9 cellular contexts compared by ENCODE assay signal in genomic region chr1:208219659-208220282, GRCh38. TPM values are rescaled to one million over a fixed set of nuclear protein-coding genes. Genes with fewer than 3 reads are reported as not detected.
DNase-seq lines count a peak whose midpoint lies in the region; ATAC-seq lines count a peak whose summit lies in the region.
"Had no signal": no experiment of that assay in that cellular context is flagged by ENCODE, and none has a peak within 500 bp of the region (broad histone marks: within the 10 kb centered on the region; RNA-seq: fewer than 3 reads in every experiment).

No MANE protein-coding gene starts in this region.

- peaks cover 0 to 8% (median 0%) of the 10 kb centered on the region in 3 donors for H3K36me3 Mint-ChIP-seq in CD8-positive, alpha-beta memory T cell
- peaks cover 4% of the 10 kb centered on the region for H3K36me3 Mint-ChIP-seq in T-helper 17 cell (ENCODE audit: low read depth)

- H3K4me1 ChIP-seq in CD8-positive, alpha-beta memory T cell (ENCODE audit: insufficient read depth, low read length), result peaks cover 7% of the 10 kb centered on the region
- peaks cover 0 to 12% of the 10 kb centered on the region in 2 donors for H3K4me1 ChIP-seq in neuronal stem cell (ENCODE audit: control insufficient read depth in 2 of 2, insufficient read depth in 1 of 2, low read depth in 1 of 2, low read length in 2 of 2)

- H2AFZ ChIP-seq in neuronal stem cell (ENCODE audit: low read length), result no peak overlapping the region

- H3K27ac ChIP-seq in CD8-positive, alpha-beta memory T cell (ENCODE audit: low read depth, low read length), result peak overlapping the region; percentile 73
- H3K27ac ChIP-seq in neuronal stem cell (replicated peaks; ENCODE audit: low read length), result no peak overlapping the region

- ATAC-seq in T-helper 17 cell, result no peak

- no peak overlapping the region for H2BK15ac ChIP-seq in neuronal stem cell (ENCODE audit: low read length)

- H3K4me3 ChIP-seq in CD8-positive, alpha-beta memory T cell (ENCODE audit: low read length), result no peak overlapping the region
- H3K4me3 ChIP-seq in neuronal stem cell (ENCODE audit: low read length in 2 of 2), result no peak overlapping the region

- H3K14ac ChIP-seq in neuronal stem cell (ENCODE audit: low read length), result no peak overlapping the region

- no peak overlapping the region for H4K8ac ChIP-seq in neuronal stem cell (ENCODE audit: low read depth, low read length)

- no peak overlapping the region for H3K23ac ChIP-seq in neuronal stem cell (ENCODE audit: low read depth, low read length, poor library complexity)

- H3K4ac ChIP-seq in neuronal stem cell (ENCODE audit: low read length), result no peak overlapping the region

- no peaks in the 10 kb centered on the region for H3K79me1 ChIP-seq in neuronal stem cell (ENCODE audit: low read depth, low read length)

- no peak overlapping the region for H3K4me3 Mint-ChIP-seq in CD8-positive, alpha-beta memory T cell
- no peak overlapping the region for H3K4me3 Mint-ChIP-seq in T-helper 17 cell

- no peak overlapping the region for H3K4me2 ChIP-seq in neuronal stem cell (ENCODE audit: insufficient read depth, low read length, poor library complexity, severe bottlenecking)

- H2BK12ac ChIP-seq in neuronal stem cell (ENCODE audit: low read length), result no peak overlapping the region

- H2BK120ac ChIP-seq in neuronal stem cell (ENCODE audit: low read depth, low read length), result no peak overlapping the region

- no peak for DNase-seq in CD8-positive, alpha-beta memory T cell
- DNase-seq in SKM-1 (lab: John Stamatoyannopoulos, UW; ENCODE audit: unreplicated experiment) (peak; percentile 35), fibroblast of gingiva (ENCODE audit: low read depth) (peak; percentile 29), neuronal stem cell (ENCODE audit: low spot score) (no peak), NCI-H1105 treated with DMSO at 0.1 percent for 48 hours (lab: John Stamatoyannopoulos, UW) (no peak), T-helper 17 cell (no peak), NCI-H1105 (lab: John Stamatoyannopoulos, UW) (no peak)
- DNase-seq in activated CD4-positive, alpha-beta T cell treated with anti-CD3 and anti-CD28 coated beads for 1 hour, result no peak
- DNase-seq: activated effector memory CD4-positive, alpha-beta T cell treated with Interleukin-2 at 50 U/mL for 16 hours had no signal

- H3K9ac ChIP-seq in neuronal stem cell (ENCODE audit: low read depth, low read length, poor library complexity), result no peak overlapping the region

- H2BK5ac ChIP-seq in neuronal stem cell (ENCODE audit: low read length), result no peak overlapping the region

- no peaks in the 10 kb centered on the region for H3K27me3 ChIP-seq in CD8-positive, alpha-beta memory T cell (ENCODE audit: insufficient read depth, low read length, poor library complexity, severe bottlenecking)
- no peaks in the 10 kb centered on the region for H3K27me3 ChIP-seq in neuronal stem cell (ENCODE audit: control insufficient read depth in 3 of 3, insufficient read depth in 3 of 3, low read depth in 1 of 3, low read length in 3 of 3)

- WGBS in neuronal stem cell (ENCODE audit: extremely low coverage in 2 of 2, insufficient read length in 2 of 2, insufficient replicate concordance in 1 of 2), 2 donors, result no CpG with 5 or more reads among the region's 15 CpGs

- POLR2A ChIA-PET in CD8-positive, alpha-beta memory T cell (lab: Charles Lee), result no interaction called here

- no peaks in the 10 kb centered on the region for H3K9me3 Mint-ChIP-seq in CD8-positive, alpha-beta memory T cell

- H3K27me3 Mint-ChIP-seq in CD8-positive, alpha-beta memory T cell, result peaks cover 1 to 11% of the 10 kb centered on the region in 2 donors
- H3K27me3 Mint-ChIP-seq in T-helper 17 cell, result peaks cover 52% of the 10 kb centered on the region

- no peaks in the 10 kb centered on the region for H3K4me1 Mint-ChIP-seq in CD8-positive, alpha-beta memory T cell
- H3K4me1 Mint-ChIP-seq in T-helper 17 cell, result peaks cover 2% of the 10 kb centered on the region

- no peaks in the 10 kb centered on the region for H3K9me3 ChIP-seq in CD8-positive, alpha-beta memory T cell (ENCODE audit: low read length)
- H3K9me3 ChIP-seq in neuronal stem cell (replicated peaks in 1 of 2; ENCODE audit: control insufficient read depth in 2 of 2, insufficient read depth in 1 of 2, low read depth in 1 of 2, low read length in 2 of 2) (peaks cover 0 to 3% of the 10 kb centered on the region in 2 donors), T-helper 17 cell (ENCODE audit: control insufficient read depth, low read length, poor library complexity, severe bottlenecking) (no peaks in the 10 kb centered on the region)

- CTCF ChIA-PET in CD8-positive, alpha-beta memory T cell (lab: Charles Lee), result interaction anchor here (2.2 kb wide), 1 partner anchor 25 kb away, joined by 6 read pairs; no protein-coding TSS in a partner anchor

- H2AK5ac ChIP-seq in neuronal stem cell (ENCODE audit: low read depth, low read length), result peak overlapping the region; percentile 27

- H3K18ac ChIP-seq in neuronal stem cell (ENCODE audit: low read length), result no peak overlapping the region

- no peak overlapping the region for H4K91ac ChIP-seq in neuronal stem cell (ENCODE audit: low read depth, low read length, poor library complexity)

- no peak overlapping the region for H3K27ac Mint-ChIP-seq in CD8-positive, alpha-beta memory T cell
- no peak overlapping the region for H3K27ac Mint-ChIP-seq in T-helper 17 cell

- H3K36me3 ChIP-seq in CD8-positive, alpha-beta memory T cell (ENCODE audit: insufficient read depth, low read length), result no peaks in the 10 kb centered on the region
- H3K36me3 ChIP-seq in neuronal stem cell (replicated peaks in 1 of 2; ENCODE audit: control insufficient read depth in 2 of 2, insufficient read depth in 2 of 2, low read length in 2 of 2), result peaks cover 0 to 17% of the 10 kb centered on the region in 2 donors

RNA-seq across cellular contexts. Expression of gene PLXNA2, which starts 24.4 kb away (rescaled TPM):
- total RNA-seq in CD8-positive, alpha-beta memory T cell, result 1 to 10 TPM in 1 of 2 experiments, under 1 TPM in 1; 0.75 to 1.1 TPM
- 1.0 TPM for polyA plus RNA-seq in CD8-positive, alpha-beta memory T cell
- 1.2 TPM for polyA plus RNA-seq in neuronal stem cell (2013, experiment 1 of 2)
- 1.1 TPM for polyA plus RNA-seq in neuronal stem cell (2013, experiment 2 of 2)
- 1 to 10 TPM; 1.0 to 2.2 TPM for total RNA-seq in T-helper 17 cell

Comparison
In these comparisons a context has a peak if more than half of its experiments do, and no peak if none do; other contexts are left out.
1. DNase-seq: peak in SKM-1 (single experiment) and fibroblast of gingiva (single experiment); none in CD8-positive, alpha-beta memory T cell (0 of 5), neuronal stem cell (single experiment), NCI-H1105 treated with DMSO at 0.1 percent for 48 hours (single experiment), T-helper 17 cell (0 of 3), NCI-H1105 (single experiment) and activated CD4-positive, alpha-beta T cell treated with anti-CD3 and anti-CD28 coated beads for 1 hour (single experiment).